ENCODE assay signal across 28 cellular contexts in the genomic region with DNA sequence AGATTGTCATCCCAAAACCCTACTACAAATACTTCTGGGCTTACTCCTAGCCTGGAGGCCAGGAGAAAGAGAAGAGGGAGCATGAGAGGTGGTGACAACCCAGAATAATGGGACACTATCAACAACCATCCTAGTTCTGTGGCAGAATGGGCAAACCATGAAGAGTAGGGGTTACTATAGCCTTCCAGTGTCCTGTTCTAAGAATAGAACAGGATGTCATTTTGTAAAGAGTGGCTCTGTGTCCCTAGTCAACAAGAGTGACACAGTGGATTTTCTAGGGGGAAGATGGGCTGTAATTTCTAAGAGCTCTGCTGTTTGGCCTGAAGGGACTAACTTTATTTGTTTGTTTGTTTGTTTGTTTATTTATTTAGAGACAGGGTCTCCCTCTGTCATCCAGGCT.
"Had no signal": no experiment of that assay in that cellular context is flagged by ENCODE, and none has a peak within 500 bp of the region (broad histone marks: within the 10 kb centered on the region; RNA-seq: fewer than 3 reads in every experiment).

No MANE protein-coding gene starts in this region.

- H3K27me3 ChIP-seq: neural progenitor cell, neutrophil, right atrium auricular region, right lobe of liver, uterus had no signal

- H3K9me3 Mint-ChIP-seq: mesothelial cell of epicardium; natural killer cell; nephron progenitor cell; neural progenitor cell; stimulated activated memory B cell treated with anti-CD40 and anti-IgM and Interleukin-4, amounts not matched to agents 10 μg/mL and 1 μg/mL and 100 μg/mL, for 72 hours; stimulated activated naive CD8-positive, alpha-beta T cell treated with anti-CD3 and anti-CD28 coated beads, Interleukin-15, amount 100 ng/mL, for 72 hours; type B pancreatic cell had no signal

- H3K4me1 Mint-ChIP-seq: mesothelial cell of epicardium; naive B cell; natural killer cell; nephron progenitor cell; stimulated activated memory B cell treated with anti-CD40 and anti-IgM and Interleukin-4, amounts not matched to agents 10 μg/mL and 1 μg/mL and 100 μg/mL, for 72 hours; stimulated activated naive CD8-positive, alpha-beta T cell treated with anti-CD3 and anti-CD28 coated beads, Interleukin-15, amount 100 ng/mL, for 72 hours had no signal

- DNase-seq: hypothalamus; islet precursor cell; left ventricle myocardium inferior; mesendoderm; naive B cell; natural killer cell; nephron progenitor cell; occipital lobe; right lobe of liver; stimulated activated CD4-positive, alpha-beta T cell treated with anti-CD3 and anti-CD28 coated beads, Interleukin-1b, Interleukin-23, amount 100 ng/mL, for 48 hours; stimulated activated CD4-positive, alpha-beta T cell treated with anti-CD3 and anti-CD28 coated beads, Interleukin-2, amount 100 ng/mL, for 48 hours; stimulated activated CD4-positive, alpha-beta T cell treated with anti-CD3 and anti-CD28 coated beads, Interleukin-4, amount 100 ng/mL, for 4 hours; stimulated activated CD8-positive, alpha-beta memory T cell treated with anti-CD3 and anti-CD28 coated beads, Interleukin-4, amount 100 ng/mL, for 48 hours; stimulated activated naive CD4-positive, alpha-beta T cell treated with Interleukin-2 at 50 U/mL for 16 hours; stimulated activated naive CD8-positive, alpha-beta T cell treated with anti-CD3 and anti-CD28 coated beads, Interleukin-15, amount 100 ng/mL, for 72 hours; substantia nigra; uterus had no signal

- H3K27ac ChIP-seq: left ventricle myocardium inferior, neural progenitor cell, neutrophil, parathyroid adenoma, right atrium auricular region, right lobe of liver, tibial nerve, uterus had no signal

- H3K36me3 Mint-ChIP-seq: mesothelial cell of epicardium; naive B cell; natural killer cell; neural progenitor cell; stimulated activated memory B cell treated with anti-CD40 and anti-IgM and Interleukin-4, amounts not matched to agents 10 μg/mL and 1 μg/mL and 100 μg/mL, for 72 hours; type B pancreatic cell had no signal

- H3K9ac ChIP-seq: neural progenitor cell, parathyroid adenoma had no signal

- H3K4me3 ChIP-seq: left ventricle myocardium inferior, lung, neural progenitor cell, right atrium auricular region, right lobe of liver, smooth muscle cell, tibial nerve, uterus had no signal

- ATAC-seq: natural killer cell; right lobe of liver; stimulated activated memory B cell treated with anti-CD40 and anti-IgM and Interleukin-4, amounts not matched to agents 10 μg/mL and 1 μg/mL and 100 μg/mL, for 72 hours; stimulated activated naive CD8-positive, alpha-beta T cell treated with anti-CD3 and anti-CD28 coated beads, Interleukin-15, amount 100 ng/mL, for 72 hours had no signal

- H3K4me3 Mint-ChIP-seq: mesothelial cell of epicardium; naive B cell; natural killer cell; nephron progenitor cell; neural progenitor cell; stimulated activated memory B cell treated with anti-CD40 and anti-IgM and Interleukin-4, amounts not matched to agents 10 μg/mL and 1 μg/mL and 100 μg/mL, for 72 hours; stimulated activated naive CD8-positive, alpha-beta T cell treated with anti-CD3 and anti-CD28 coated beads, Interleukin-15, amount 100 ng/mL, for 72 hours; type B pancreatic cell had no signal

- H2AFZ ChIP-seq: neural progenitor cell, parathyroid adenoma had no signal

- H3K27me3 Mint-ChIP-seq: stimulated activated memory B cell treated with anti-CD40 and anti-IgM and Interleukin-4, amounts not matched to agents 10 μg/mL and 1 μg/mL and 100 μg/mL, for 72 hours; stimulated activated naive CD8-positive, alpha-beta T cell treated with anti-CD3 and anti-CD28 coated beads, Interleukin-15, amount 100 ng/mL, for 72 hours had no signal

- H3K4me2 ChIP-seq: neural progenitor cell, smooth muscle cell had no signal

- H3K27ac Mint-ChIP-seq: mesothelial cell of epicardium; naive B cell; natural killer cell; nephron progenitor cell; neural progenitor cell; progenitor cell of endocrine pancreas; stimulated activated memory B cell treated with anti-CD40 and anti-IgM and Interleukin-4, amounts not matched to agents 10 μg/mL and 1 μg/mL and 100 μg/mL, for 72 hours; stimulated activated naive CD8-positive, alpha-beta T cell treated with anti-CD3 and anti-CD28 coated beads, Interleukin-15, amount 100 ng/mL, for 72 hours; type B pancreatic cell had no signal

- H3K4me1 ChIP-seq: left ventricle myocardium inferior, parathyroid adenoma, right atrium auricular region, tibial nerve, uterus had no signal

- H3K36me3 ChIP-seq: left ventricle myocardium inferior, neural progenitor cell, neutrophil, right atrium auricular region, right lobe of liver, tibial nerve, uterus had no signal

- H3K79me2 ChIP-seq: parathyroid adenoma had no signal

- H3K9me3 ChIP-seq: left ventricle myocardium inferior, neutrophil, right atrium auricular region, right lobe of liver, tibial nerve, uterus had no signal
